10 cellular contexts compared by ENCODE assay signal in the genomic region with DNA sequence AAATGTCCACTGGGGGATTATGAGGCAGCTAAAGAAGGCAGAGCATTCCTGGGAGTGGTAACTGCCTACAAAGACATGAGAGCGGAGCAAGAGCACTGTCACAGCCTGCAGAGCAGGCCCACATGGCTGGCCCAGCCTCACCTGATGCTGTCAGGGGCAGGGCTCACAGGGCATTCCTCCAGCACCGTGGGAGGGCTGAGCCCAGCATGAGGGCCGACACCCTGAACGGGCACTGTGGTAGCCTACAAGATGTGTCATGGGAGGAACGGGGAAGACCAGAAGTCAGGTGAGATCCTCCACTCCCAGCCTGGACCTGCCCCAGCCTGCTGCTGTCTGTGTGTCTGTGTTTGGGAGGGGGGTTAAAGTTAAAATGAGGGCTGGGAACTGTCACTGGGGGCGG. TPM values are rescaled to one million over a fixed set of nuclear protein-coding genes. Genes with fewer than 3 reads are reported as not detected.
A peak's percentile ranks its signal among the peaks of the same experiment; 100 is the strongest.
DNase-seq lines count a peak whose midpoint lies in the region; ATAC-seq, FAIRE-seq and TF ChIP-seq lines count a peak whose summit lies in the region.
"Had no signal": no experiment of that assay in that cellular context is flagged by ENCODE, and none has a peak within 500 bp of the region (broad histone marks: within the 10 kb centered on the region; RNA-seq: fewer than 3 reads in every experiment).

No MANE protein-coding gene starts in this region.

- peaks cover 72% of the 10 kb centered on the region for H3K4me1 Mint-ChIP-seq in activated CD4-positive, alpha-beta T cell treated with anti-CD3 and anti-CD28 coated beads for 36 hours
- H3K4me1 Mint-ChIP-seq in activated naive CD8-positive, alpha-beta T cell (ENCODE audit: low read depth), result peaks cover 71% of the 10 kb centered on the region

- H3K27me3 ChIP-seq in spleen (replicated peaks in 1 of 7), result no peaks in the 10 kb centered on the region
- H3K27me3 ChIP-seq: uterus had no signal

- H3K9me3 Mint-ChIP-seq in activated CD4-positive, alpha-beta T cell treated with anti-CD3 and anti-CD28 coated beads for 36 hours (ENCODE audit: low read depth), result no peaks in the 10 kb centered on the region
- no peaks in the 10 kb centered on the region for H3K9me3 Mint-ChIP-seq in activated naive CD8-positive, alpha-beta T cell (ENCODE audit: low read depth)

- CTCF ChIA-PET in activated CD4-positive, alpha-beta T cell treated with anti-CD3 and anti-CD28 coated beads for 36 hours (lab: Charles Lee), result interaction anchor here (1.3 to 1.8 kb wide), 2 partner anchors 16 to 62 kb away, joined by 5 read pairs; no protein-coding TSS in a partner anchor

- TF ChIP-seq POLR2A in spleen (IDR thresholded peaks at IDR 0.05), result no peak

- H3K36me3 ChIP-seq in kidney (ENCODE audit: control insufficient read depth in 1 of 2, insufficient read depth in 2 of 2, low read length in 2 of 2), result no peaks in the 10 kb centered on the region
- peaks cover 0 to 27% (median 0%) of the 10 kb centered on the region in 6 donors for H3K36me3 ChIP-seq in spleen
- H3K36me3 ChIP-seq: uterus had no signal

- no peak for TF ChIP-seq CTCF in kidney (IDR thresholded peaks at IDR 0.05; ENCODE audit: borderline replicate concordance, extremely low read depth, insufficient read depth)
- TF ChIP-seq CTCF in spleen (IDR thresholded peaks at IDR 0.05 in 8 of 11, conservative IDR thresholded peaks at IDR 0.05 in 3 of 11), result no peak

- H3K4me3 Mint-ChIP-seq in activated CD4-positive, alpha-beta T cell treated with anti-CD3 and anti-CD28 coated beads for 36 hours, result no peak overlapping the region
- peak overlapping the region; percentile 46 for H3K4me3 Mint-ChIP-seq in activated naive CD8-positive, alpha-beta T cell

- POLR2A ChIA-PET in activated CD4-positive, alpha-beta T cell treated with anti-CD3 and anti-CD28 coated beads for 36 hours (lab: Charles Lee), result no interaction called here

- H3K9ac ChIP-seq in kidney (ENCODE audit: low read length in 2 of 2), result peak overlapping the region; percentile 51 to 73

- WGBS in spleen, 5 donors, result 85 to 92% (median 92%) methylated on average over 6 of the region's 6 CpGs

- no peak for ATAC-seq in activated CD4-positive, alpha-beta T cell treated with anti-CD3 and anti-CD28 coated beads for 36 hours
- ATAC-seq in HG02588 (IDR thresholded peaks at IDR 0.05; ENCODE audit: unreplicated experiment) (no peak), HG03097 (IDR thresholded peaks at IDR 0.05; ENCODE audit: low FRiP score, unreplicated experiment) (no peak)

- H3K9me3 ChIP-seq in kidney (ENCODE audit: control insufficient read depth in 1 of 2, low read length in 2 of 2) (no peaks in the 10 kb centered on the region), spleen (no peaks in the 10 kb centered on the region)
- H3K9me3 ChIP-seq: uterus had no signal

- H3K27ac Mint-ChIP-seq in activated CD4-positive, alpha-beta T cell treated with anti-CD3 and anti-CD28 coated beads for 36 hours, result peak overlapping the region; percentile 92
- H3K27ac Mint-ChIP-seq in activated naive CD8-positive, alpha-beta T cell, result peak overlapping the region; percentile 86

- no peak overlapping the region for H3K4me3 ChIP-seq in kidney (ENCODE audit: low read length in 2 of 2)
- no peak overlapping the region for H3K4me3 ChIP-seq in spleen
- H3K4me3 ChIP-seq: uterus had no signal

- no peak for FAIRE-seq in kidney (lab: Jason Lieb, UNC)
- FAIRE-seq: TTC549 had no signal

- peaks cover 80 to 85% of the 10 kb centered on the region in 2 donors for H3K4me1 ChIP-seq in kidney (ENCODE audit: control insufficient read depth in 1 of 2, insufficient read depth in 1 of 2, low read depth in 1 of 2, low read length in 2 of 2)
- H3K4me1 ChIP-seq in spleen, result peaks cover 54 to 100% (median 85%) of the 10 kb centered on the region in 6 donors

- DNase-seq in activated CD4-positive, alpha-beta T cell treated with anti-CD3 and anti-CD28 coated beads for 36 hours, result no peak
- no peak for DNase-seq in activated CD4-positive, alpha-beta T cell treated with anti-CD3 and anti-CD28 coated beads for 48 hours
- DNase-seq in kidney (peak; percentile 87), spleen (peak; percentile 74), NCI-H2029 (lab: John Stamatoyannopoulos, UW) (no peak)
- DNase-seq: uterus had no signal

- H3K27ac ChIP-seq in kidney (ENCODE audit: low read depth in 2 of 2, low read length in 2 of 2) (peak overlapping the region; percentile 91 to 97), spleen (peak overlapping the region in 7 of 8 donors; percentile 43 to 91 (median 78))

- intact Hi-C loops in activated CD4-positive, alpha-beta T cell treated with anti-CD3 and anti-CD28 coated beads for 36 hours (cut with DNase I, micrococcal nuclease), result no loop called here
- intact Hi-C loops in kidney (cut with DNase I), result no loop called here
- intact Hi-C loops in spleen (cut with DNase I; ENCODE audit: low total_unique reads), result no loop called here

- H3K27me3 Mint-ChIP-seq in activated CD4-positive, alpha-beta T cell treated with anti-CD3 and anti-CD28 coated beads for 36 hours, result no peaks in the 10 kb centered on the region
- H3K27me3 Mint-ChIP-seq in activated naive CD8-positive, alpha-beta T cell, result no peaks in the 10 kb centered on the region

- peaks cover 26% of the 10 kb centered on the region for H3K36me3 Mint-ChIP-seq in activated CD4-positive, alpha-beta T cell treated with anti-CD3 and anti-CD28 coated beads for 36 hours (ENCODE audit: low read depth)
- peaks cover 4% of the 10 kb centered on the region for H3K36me3 Mint-ChIP-seq in activated naive CD8-positive, alpha-beta T cell

RNA-seq across cellular contexts. Expression of gene CCDC12, which starts 30.1 kb away (rescaled TPM):
- 10 to 100 TPM; 45.4 to 47.8 TPM for total RNA-seq in activated CD4-positive, alpha-beta T cell treated with anti-CD3 and anti-CD28 coated beads for 36 hours
- total RNA-seq in kidney, result 59.7 TPM
- polyA plus RNA-seq in kidney (ENCODE audit: insufficient read depth, low read depth, low replicate concordance), result 85.6 TPM
- total RNA-seq in spleen, result 10 to 100 TPM; 36.5 to 71.4 (median 54.7) TPM
- 100 to 1,000 TPM in 2 of 3 donors, 10 to 100 TPM in 1; 93.5 to 124 (median 105) TPM for polyA plus RNA-seq in spleen

RNA-seq across cellular contexts. Expression of gene NBEAL2, which starts 33.0 kb away (rescaled TPM):
- total RNA-seq in activated CD4-positive, alpha-beta T cell treated with anti-CD3 and anti-CD28 coated beads for 36 hours, result 10 to 100 TPM; 83.4 to 84.9 TPM
- 82.8 TPM for total RNA-seq in kidney
- 25.7 TPM for polyA plus RNA-seq in kidney (ENCODE audit: insufficient read depth, low read depth, low replicate concordance)
- total RNA-seq in spleen, result 100 to 1,000 TPM; 101 to 271 (median 162) TPM
- 100 to 1,000 TPM in 2 of 3 donors, 10 to 100 TPM in 1; 44.0 to 126 (median 119) TPM for polyA plus RNA-seq in spleen

Comparison
In these comparisons a context has a peak if more than half of its experiments do, and no peak if none do; other contexts are left out.
1. DNase-seq: peak in kidney (single experiment) and spleen (single experiment); none in activated CD4-positive, alpha-beta T cell treated with anti-CD3 and anti-CD28 coated beads for 36 hours (single experiment), activated CD4-positive, alpha-beta T cell treated with anti-CD3 and anti-CD28 coated beads for 48 hours (single experiment) and NCI-H2029 (single experiment).